In the genomic region with DNA sequence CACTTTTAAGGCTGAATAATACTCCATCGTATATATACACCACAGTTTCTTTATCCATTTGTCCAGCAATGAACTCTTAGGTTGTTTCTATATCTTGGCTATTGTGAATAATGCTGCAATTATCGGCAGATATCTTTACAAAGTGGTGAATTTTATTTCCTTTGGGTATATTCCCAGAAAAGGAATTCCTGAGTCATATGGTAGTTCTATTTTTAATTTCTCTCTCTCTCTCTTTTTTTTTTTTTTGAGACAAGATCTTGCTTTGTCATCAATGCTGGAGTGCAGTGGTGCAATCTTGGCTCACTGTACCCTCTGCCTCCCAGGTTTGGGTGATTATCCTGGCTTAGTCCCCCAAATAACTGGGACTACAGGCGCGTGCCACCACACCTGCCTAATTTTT, we compare ENCODE assay signal across 1 cellular context.
TF ChIP-seq lines count a peak whose summit lies in the region.

No MANE protein-coding gene starts in this region.

TF ChIP-seq in SK-N-SH treated with all-trans-retinoic acid at 6 μM for 48 hours, 23 proteins besides CTCF, POLR2A, EP300 and RAD21 (continued from another document):
- no peak for TF ChIP-seq TSHZ2 (CRISPR knock-in tag; IDR thresholded peaks at IDR 0.05)
- peak; percentile 91 for TF ChIP-seq ISL1 (CRISPR knock-in tag; IDR thresholded peaks at IDR 0.05)
